Comparison of ENCODE assay signal across 1 cellular context in genomic region chr13:36509369-36509768, GRCh38.
TF ChIP-seq lines count a peak whose summit lies in the region.

No MANE protein-coding gene starts in this region.

TF ChIP-seq in GM12878, 131 proteins besides CTCF, POLR2A, EP300 and RAD21 (continued from another document):
- TF ChIP-seq, protein P1, sequence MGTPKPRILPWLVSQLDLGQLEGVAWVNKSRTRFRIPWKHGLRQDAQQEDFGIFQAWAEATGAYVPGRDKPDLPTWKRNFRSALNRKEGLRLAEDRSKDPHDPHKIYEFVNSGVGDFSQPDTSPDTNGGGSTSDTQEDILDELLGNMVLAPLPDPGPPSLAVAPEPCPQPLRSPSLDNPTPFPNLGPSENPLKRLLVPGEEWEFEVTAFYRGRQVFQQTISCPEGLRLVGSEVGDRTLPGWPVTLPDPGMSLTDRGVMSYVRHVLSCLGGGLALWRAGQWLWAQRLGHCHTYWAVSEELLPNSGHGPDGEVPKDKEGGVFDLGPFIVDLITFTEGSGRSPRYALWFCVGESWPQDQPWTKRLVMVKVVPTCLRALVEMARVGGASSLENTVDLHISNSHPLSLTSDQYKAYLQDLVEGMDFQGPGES (IDR thresholded peaks at IDR 0.05), result no peak
- no peak for TF ChIP-seq E2F4 (IDR thresholded peaks at IDR 0.05; ENCODE audit: low read depth, low read length)
- no peak for TF ChIP-seq MXI1 (IDR thresholded peaks at IDR 0.05; ENCODE audit: low read depth, low read length)
- TF ChIP-seq CEBPB (IDR thresholded peaks at IDR 0.05; ENCODE audit: borderline replicate concordance in 1 of 2, low read depth in 2 of 2, low read length in 2 of 2), result no peak
- TF ChIP-seq, protein P2, sequence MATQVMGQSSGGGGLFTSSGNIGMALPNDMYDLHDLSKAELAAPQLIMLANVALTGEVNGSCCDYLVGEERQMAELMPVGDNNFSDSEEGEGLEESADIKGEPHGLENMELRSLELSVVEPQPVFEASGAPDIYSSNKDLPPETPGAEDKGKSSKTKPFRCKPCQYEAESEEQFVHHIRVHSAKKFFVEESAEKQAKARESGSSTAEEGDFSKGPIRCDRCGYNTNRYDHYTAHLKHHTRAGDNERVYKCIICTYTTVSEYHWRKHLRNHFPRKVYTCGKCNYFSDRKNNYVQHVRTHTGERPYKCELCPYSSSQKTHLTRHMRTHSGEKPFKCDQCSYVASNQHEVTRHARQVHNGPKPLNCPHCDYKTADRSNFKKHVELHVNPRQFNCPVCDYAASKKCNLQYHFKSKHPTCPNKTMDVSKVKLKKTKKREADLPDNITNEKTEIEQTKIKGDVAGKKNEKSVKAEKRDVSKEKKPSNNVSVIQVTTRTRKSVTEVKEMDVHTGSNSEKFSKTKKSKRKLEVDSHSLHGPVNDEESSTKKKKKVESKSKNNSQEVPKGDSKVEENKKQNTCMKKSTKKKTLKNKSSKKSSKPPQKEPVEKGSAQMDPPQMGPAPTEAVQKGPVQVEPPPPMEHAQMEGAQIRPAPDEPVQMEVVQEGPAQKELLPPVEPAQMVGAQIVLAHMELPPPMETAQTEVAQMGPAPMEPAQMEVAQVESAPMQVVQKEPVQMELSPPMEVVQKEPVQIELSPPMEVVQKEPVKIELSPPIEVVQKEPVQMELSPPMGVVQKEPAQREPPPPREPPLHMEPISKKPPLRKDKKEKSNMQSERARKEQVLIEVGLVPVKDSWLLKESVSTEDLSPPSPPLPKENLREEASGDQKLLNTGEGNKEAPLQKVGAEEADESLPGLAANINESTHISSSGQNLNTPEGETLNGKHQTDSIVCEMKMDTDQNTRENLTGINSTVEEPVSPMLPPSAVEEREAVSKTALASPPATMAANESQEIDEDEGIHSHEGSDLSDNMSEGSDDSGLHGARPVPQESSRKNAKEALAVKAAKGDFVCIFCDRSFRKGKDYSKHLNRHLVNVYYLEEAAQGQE (IDR thresholded peaks at IDR 0.05; ENCODE audit: low read depth, low read length), result no peak
TF ChIP-seq in GM12878: peak in this region for 0.
